In genomic region chr5:23800307-23800706, GRCh38 we compare ENCODE assay signal across 8 cellular contexts.
DNase-seq lines count a peak whose midpoint lies in the region; ATAC-seq and TF ChIP-seq lines count a peak whose summit lies in the region.
"Not testable (repeated sequence)": the region's sequence is repeated elsewhere in the genome, so short reads cannot be mapped to it uniquely, and the experiment has no call there.

No MANE protein-coding gene starts in this region.

- not testable (repeated sequence) for H3K36me3 ChIP-seq in Panc1 (ENCODE audit: control insufficient read depth, insufficient read depth, low read length); WERI-Rb-1; kidney epithelial cell (ENCODE audit: control insufficient read depth, insufficient read depth, low read length)

- intact Hi-C loops in Panc1 (cut with micrococcal nuclease; ENCODE audit: unreplicated experiment), result not testable (repeated sequence)

- H3K4me3 ChIP-seq in Panc1 (ENCODE audit: low read depth in 2 of 2, low read length in 2 of 2); WERI-Rb-1 (ENCODE audit: low read depth, low read length); kidney epithelial cell (ENCODE audit: low read depth, low read length): not testable (repeated sequence)

- not testable (repeated sequence) for H3K9me3 ChIP-seq in Panc1 (ENCODE audit: control insufficient read depth, insufficient read depth, low read depth, low read length); WERI-Rb-1 (ENCODE audit: severe bottlenecking)

- not testable (repeated sequence) for H3K4me1 ChIP-seq in Panc1 (ENCODE audit: control insufficient read depth, insufficient read depth, low read length)

- not testable (repeated sequence) for H3K4me1 Mint-ChIP-seq in progenitor cell of endocrine pancreas (ENCODE audit: low read depth)

- H3K4me3 Mint-ChIP-seq in progenitor cell of endocrine pancreas (ENCODE audit: low read depth), result not testable (repeated sequence)

- DNase-seq in ELF-1 (ENCODE audit: low read depth, low spot score) (peak; percentile 3), HuH-7 (ENCODE audit: low spot score) (peak; percentile 2), NCI-H524 (lab: John Stamatoyannopoulos, UW) (peak; percentile 11 to 18), WERI-Rb-1 (peak; percentile 27)
- not testable (repeated sequence) for DNase-seq in Panc1 (ENCODE audit: low read depth, low spot score); kidney epithelial cell (ENCODE audit: low read depth); progenitor cell of endocrine pancreas (ENCODE audit: low spot score, unreplicated experiment)

- not testable (repeated sequence) for H3K36me3 Mint-ChIP-seq in progenitor cell of endocrine pancreas (ENCODE audit: insufficient read depth)

- CTCF ChIA-PET in Panc1 (lab: Charles Lee), result not testable (repeated sequence)

- H3K27ac Mint-ChIP-seq in progenitor cell of endocrine pancreas, result not testable (repeated sequence)

- not testable (repeated sequence) for H3K27me3 ChIP-seq in Panc1 (ENCODE audit: control insufficient read depth, insufficient read depth, low read length); WERI-Rb-1 (ENCODE audit: insufficient read depth, low read depth, severe bottlenecking); kidney epithelial cell (ENCODE audit: control insufficient read depth, insufficient read depth, low read length)

- POLR2A ChIA-PET in Panc1 (lab: Charles Lee), result not testable (repeated sequence)

- peak; percentile 23 for TF ChIP-seq CTCF in 22Rv1 (IDR thresholded peaks at IDR 0.05)
- TF ChIP-seq CTCF in Panc1 (IDR thresholded peaks at IDR 0.05), result peak; percentile 16
- 0 out of 2 replicates have a peak, but pooled peaks have one; percentile 22 for TF ChIP-seq CTCF in WERI-Rb-1 (IDR thresholded peaks at IDR 0.05; ENCODE audit: low read depth, low read length)
- peak; percentile 12 for TF ChIP-seq CTCF in kidney epithelial cell (IDR thresholded peaks at IDR 0.05; ENCODE audit: insufficient read depth, low read length, poor library complexity, severe bottlenecking)
- TF ChIP-seq CTCF in progenitor cell of endocrine pancreas (IDR thresholded peaks at IDR 0.05; ENCODE audit: unreplicated experiment), result peak; percentile 8

- H3K9me3 Mint-ChIP-seq in progenitor cell of endocrine pancreas (ENCODE audit: low read depth), result not testable (repeated sequence)

- not testable (repeated sequence) for H3K27me3 Mint-ChIP-seq in progenitor cell of endocrine pancreas

- not testable (repeated sequence) for BruUV-seq in Panc1 (replicated peaks; lab: Mats Ljungman, UMichigan)

- not testable (repeated sequence) for H3K27ac ChIP-seq in 22Rv1; Panc1 (ENCODE audit: low read length); WERI-Rb-1

- in situ Hi-C loops in Panc1 (cut with HindIII; ENCODE audit: low pct_unique_long_range_greater_than_20kb, low sequenced_read_pairs), result not testable (repeated sequence)

- not testable (repeated sequence) for ATAC-seq in Panc1
